15 cellular contexts compared by ENCODE assay signal in the genomic region with DNA sequence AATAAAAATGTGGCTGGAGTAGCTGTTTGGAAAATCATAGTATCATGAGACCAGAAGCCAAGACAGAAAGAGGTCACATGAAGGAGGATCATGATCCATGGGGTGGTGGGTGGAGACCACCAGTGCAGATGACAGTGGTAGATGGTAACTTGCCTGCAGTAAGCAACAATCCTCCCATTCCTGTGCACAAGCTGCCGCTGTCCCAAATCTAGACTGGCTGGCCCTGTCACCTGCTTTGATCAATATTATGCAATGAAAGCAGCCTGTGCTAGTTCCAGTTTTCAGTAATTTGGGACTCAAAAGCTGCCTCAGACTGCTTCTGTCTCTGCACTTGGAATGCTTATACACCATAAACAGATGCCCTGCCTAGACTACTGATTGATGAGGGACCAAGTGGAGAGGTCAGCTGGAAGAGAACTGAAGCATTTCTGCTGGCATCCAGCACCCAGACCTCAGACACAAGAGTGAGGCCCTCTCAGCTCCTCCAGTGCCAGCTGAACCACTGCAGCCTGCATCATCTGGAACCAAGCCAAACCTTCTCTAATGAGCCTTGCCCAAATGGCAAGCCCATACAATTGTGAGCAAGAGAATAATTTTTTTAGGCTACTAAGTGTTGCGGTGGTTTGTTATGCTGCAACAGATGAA. TPM values are rescaled to one million over a fixed set of nuclear protein-coding genes. Genes with fewer than 3 reads are reported as not detected.
DNase-seq lines count a peak whose midpoint lies in the region; ATAC-seq and TF ChIP-seq lines count a peak whose summit lies in the region.
"Had no signal": no experiment of that assay in that cellular context is flagged by ENCODE, and none has a peak within 500 bp of the region (broad histone marks: within the 10 kb centered on the region; RNA-seq: fewer than 3 reads in every experiment).

No MANE protein-coding gene starts in this region.

- no peaks in the 10 kb centered on the region for H3K9me3 ChIP-seq in Karpas-422 (ENCODE audit: low read length)
- H3K9me3 ChIP-seq: BE2C had no signal

- no peaks in the 10 kb centered on the region for H3K9me3 Mint-ChIP-seq in activated CD4-positive, alpha-beta T cell treated with anti-CD3 and anti-CD28 coated beads for 36 hours (ENCODE audit: low read depth)
- H3K9me3 Mint-ChIP-seq: activated naive CD4-positive, alpha-beta T cell treated with anti-CD3 and anti-CD28 coated beads, Interleukin-2, amount 50 U/mL, for 24 hours; neural crest cell had no signal

- no peaks in the 10 kb centered on the region for H4K20me1 ChIP-seq in Karpas-422 (ENCODE audit: insufficient read depth, low read depth, low read length)

- CTCF ChIA-PET in activated CD4-positive, alpha-beta T cell treated with anti-CD3 and anti-CD28 coated beads for 36 hours (lab: Charles Lee): no interaction called here

- H3K4me2 ChIP-seq in Karpas-422 (ENCODE audit: low read depth, low read length, poor library complexity, severe bottlenecking): no peak overlapping the region

- no peak overlapping the region for H3K27ac Mint-ChIP-seq in activated CD4-positive, alpha-beta T cell treated with anti-CD3 and anti-CD28 coated beads for 36 hours
- H3K27ac Mint-ChIP-seq: activated naive CD4-positive, alpha-beta T cell treated with anti-CD3 and anti-CD28 coated beads, Interleukin-2, amount 50 U/mL, for 24 hours had no signal

- H3K4me3 ChIP-seq in fibroblast of the aortic adventitia (ENCODE audit: low read depth, low read length) (no peak overlapping the region), Karpas-422 (ENCODE audit: low read length) (no peak overlapping the region)

- no peaks in the 10 kb centered on the region for H3K36me3 Mint-ChIP-seq in activated CD4-positive, alpha-beta T cell treated with anti-CD3 and anti-CD28 coated beads for 36 hours (ENCODE audit: low read depth)
- H3K36me3 Mint-ChIP-seq: activated naive CD4-positive, alpha-beta T cell treated with anti-CD3 and anti-CD28 coated beads, Interleukin-2, amount 50 U/mL, for 24 hours had no signal

- no peaks in the 10 kb centered on the region for H3K36me3 ChIP-seq in Karpas-422 (ENCODE audit: insufficient read depth, low read length)
- H3K36me3 ChIP-seq: BE2C had no signal

- peak; percentile 69 for DNase-seq in ACHN
- peak; percentile 78 for DNase-seq in M059J (ENCODE audit: low read depth)
- DNase-seq in NCI-H774 (lab: John Stamatoyannopoulos, UW): peak; percentile 9
- DNase-seq in fibroblast of the aortic adventitia (ENCODE audit: low read depth): peak; percentile 68
- no peak for DNase-seq in Karpas-422
- DNase-seq in activated CD4-positive, alpha-beta T cell treated with anti-CD3 and anti-CD28 coated beads for 36 hours: no peak
- DNase-seq: BE2C; GF-D8; kidney glomerular epithelial cell; stimulated activated CD4-positive, alpha-beta T cell treated with anti-CD3 and anti-CD28 coated beads, Interleukin-12 subunit alpha, Interleukin-12 subunit beta, amount 100 ng/mL, for 4 hours had no signal

- no peak overlapping the region for H3K9ac ChIP-seq in Karpas-422 (ENCODE audit: low read length)

- H3K79me2 ChIP-seq in Karpas-422 (ENCODE audit: low read length): no peaks in the 10 kb centered on the region

- H3K4me3 Mint-ChIP-seq in activated CD4-positive, alpha-beta T cell treated with anti-CD3 and anti-CD28 coated beads for 36 hours: no peak overlapping the region
- H3K4me3 Mint-ChIP-seq: activated naive CD4-positive, alpha-beta T cell treated with anti-CD3 and anti-CD28 coated beads, Interleukin-2, amount 50 U/mL, for 24 hours; neural crest cell had no signal

- intact Hi-C loops in activated CD4-positive, alpha-beta T cell treated with anti-CD3 and anti-CD28 coated beads for 36 hours (cut with DNase I, micrococcal nuclease): no loop called here

- in situ Hi-C loops in ACHN (cut with HindIII; ENCODE audit: low pct_ligation_motif_present, low pct_unique_long_range_greater_than_20kb, low sequenced_read_pairs): no loop called here

- no peaks in the 10 kb centered on the region for H3K27me3 ChIP-seq in Karpas-422 (ENCODE audit: low read length)
- H3K27me3 ChIP-seq: BE2C had no signal

- H3K4me1 Mint-ChIP-seq in activated CD4-positive, alpha-beta T cell treated with anti-CD3 and anti-CD28 coated beads for 36 hours: no peaks in the 10 kb centered on the region
- H3K4me1 Mint-ChIP-seq: activated naive CD4-positive, alpha-beta T cell treated with anti-CD3 and anti-CD28 coated beads, Interleukin-2, amount 50 U/mL, for 24 hours had no signal

- H3K27ac ChIP-seq in Karpas-422 (ENCODE audit: low read length): no peak overlapping the region

- H3K27me3 Mint-ChIP-seq in activated CD4-positive, alpha-beta T cell treated with anti-CD3 and anti-CD28 coated beads for 36 hours: peaks cover 4% of the 10 kb centered on the region
- H3K27me3 Mint-ChIP-seq: activated naive CD4-positive, alpha-beta T cell treated with anti-CD3 and anti-CD28 coated beads, Interleukin-2, amount 50 U/mL, for 24 hours had no signal

- TF ChIP-seq CTCF in fibroblast of the aortic adventitia (IDR thresholded peaks at IDR 0.05; ENCODE audit: insufficient read depth, low read length): no peak

- no peaks in the 10 kb centered on the region for H3K4me1 ChIP-seq in Karpas-422 (ENCODE audit: low read length)
- H3K4me1 ChIP-seq: BE2C had no signal

- no peak overlapping the region for H2AFZ ChIP-seq in Karpas-422 (ENCODE audit: low read length)

- no peaks in the 10 kb centered on the region for H3K9me2 ChIP-seq in Karpas-422 (replicated peaks; ENCODE audit: insufficient read depth, low read length)

- ATAC-seq in GM21619 (IDR thresholded peaks at IDR 0.05; ENCODE audit: unreplicated experiment) (no peak), HG03108 (IDR thresholded peaks at IDR 0.05; ENCODE audit: unreplicated experiment) (no peak)
- no peak for ATAC-seq in activated CD4-positive, alpha-beta T cell treated with anti-CD3 and anti-CD28 coated beads for 36 hours

- POLR2A ChIA-PET in activated CD4-positive, alpha-beta T cell treated with anti-CD3 and anti-CD28 coated beads for 36 hours (lab: Charles Lee): no interaction called here

RNA-seq across cellular contexts. Expression of gene CCBE1, which starts 25.0 kb away (rescaled TPM):
- 7.2 and 7.7 TPM in 2 replicates for total RNA-seq in M059J (2014; rRNA removed; shearing (Covaris generic))
- total RNA-seq in fibroblast of the aortic adventitia (ENCODE audit: low replicate concordance): 16.2 and 35.3 TPM in 2 replicates
- total RNA-seq in Karpas-422 (2014; rRNA removed; shearing (Covaris generic); ENCODE audit: low replicate concordance): not detected in 2 replicates
- under 1 TPM in 1 of 2 experiments, not detected in 1; 0.14 TPM for total RNA-seq in activated CD4-positive, alpha-beta T cell treated with anti-CD3 and anti-CD28 coated beads for 36 hours
- total RNA-seq: activated CD8-positive, alpha-beta memory T cell treated with anti-CD3 and anti-CD28 coated beads for 36 hours had no signal

Comparison
In these comparisons a context has a peak if more than half of its experiments do, and no peak if none do; other contexts are left out.
1. DNase-seq: peak in ACHN (single experiment), M059J (single experiment), NCI-H774 (single experiment) and fibroblast of the aortic adventitia (single experiment); none in Karpas-422 (single experiment) and activated CD4-positive, alpha-beta T cell treated with anti-CD3 and anti-CD28 coated beads for 36 hours (single experiment).